1 cellular context compared by ENCODE assay signal in genomic region chr11:61172353-61172752, GRCh38.
TF ChIP-seq lines count a peak whose summit lies in the region.

No MANE protein-coding gene starts in this region.

TF ChIP-seq in K562, 482 proteins besides CTCF, POLR2A, EP300 and RAD21:
- no peak for TF ChIP-seq FOXJ2 (tag; IDR thresholded peaks at IDR 0.05)
- TF ChIP-seq ZNF586 (CRISPR knock-in tag; conservative IDR thresholded peaks at IDR 0.05), result no peak
- TF ChIP-seq RHOXF2B (CRISPR knock-in tag; conservative IDR thresholded peaks at IDR 0.05), result no peak
- no peak for TF ChIP-seq TCF7L2 (IDR thresholded peaks at IDR 0.05; ENCODE audit: low read depth, low read length)
- no peak for TF ChIP-seq BRF2 (IDR thresholded peaks at IDR 0.05; ENCODE audit: borderline replicate concordance, insufficient read depth, insufficient read length)
- no peak for TF ChIP-seq ZNF140 (CRISPR knock-in tag; IDR thresholded peaks at IDR 0.05)
- no peak for TF ChIP-seq YY1 (IDR thresholded peaks at IDR 0.05; ENCODE audit: borderline replicate concordance in 1 of 3, control insufficient read depth in 1 of 3, extremely low read depth in 1 of 3, insufficient read depth in 3 of 3, insufficient read length in 1 of 3, insufficient replicate concordance in 2 of 3, low read depth in 1 of 3, low read length in 2 of 3)
- TF ChIP-seq ZFP1 (CRISPR knock-in tag; IDR thresholded peaks at IDR 0.05), result no peak
- TF ChIP-seq HIVEP1 (CRISPR knock-in tag; IDR thresholded peaks at IDR 0.05), result no peak
- TF ChIP-seq MCM7 (IDR thresholded peaks at IDR 0.05), result no peak
- TF ChIP-seq CTCFL (IDR thresholded peaks at IDR 0.05; ENCODE audit: borderline replicate concordance, insufficient read depth, low read depth, low read length, poor library complexity, severe bottlenecking), result no peak
- no peak for TF ChIP-seq KLF10 (CRISPR knock-in tag; IDR thresholded peaks at IDR 0.05)
- no peak for TF ChIP-seq CHD2 (IDR thresholded peaks at IDR 0.05; ENCODE audit: low read depth, low read length)
- no peak for TF ChIP-seq HMG20B (CRISPR knock-in tag; IDR thresholded peaks at IDR 0.05)
- no peak for TF ChIP-seq ZBTB26 (CRISPR knock-in tag; IDR thresholded peaks at IDR 0.05)
- TF ChIP-seq TBP (optimal IDR thresholded peaks at IDR 0.05; ENCODE audit: low read depth, low read length), result no peak
- no peak for TF ChIP-seq ZKSCAN1 (IDR thresholded peaks at IDR 0.05; ENCODE audit: low read depth, low read length)
- no peak for TF ChIP-seq ZNF830 (CRISPR knock-in tag; IDR thresholded peaks at IDR 0.05)
- no peak for TF ChIP-seq RREB1 (CRISPR knock-in tag; IDR thresholded peaks at IDR 0.05)
- no peak for TF ChIP-seq ZNF445 (CRISPR knock-in tag; IDR thresholded peaks at IDR 0.05; ENCODE audit: low read depth)
